ENCODE assay signal across 8 cellular contexts in the genomic region with DNA sequence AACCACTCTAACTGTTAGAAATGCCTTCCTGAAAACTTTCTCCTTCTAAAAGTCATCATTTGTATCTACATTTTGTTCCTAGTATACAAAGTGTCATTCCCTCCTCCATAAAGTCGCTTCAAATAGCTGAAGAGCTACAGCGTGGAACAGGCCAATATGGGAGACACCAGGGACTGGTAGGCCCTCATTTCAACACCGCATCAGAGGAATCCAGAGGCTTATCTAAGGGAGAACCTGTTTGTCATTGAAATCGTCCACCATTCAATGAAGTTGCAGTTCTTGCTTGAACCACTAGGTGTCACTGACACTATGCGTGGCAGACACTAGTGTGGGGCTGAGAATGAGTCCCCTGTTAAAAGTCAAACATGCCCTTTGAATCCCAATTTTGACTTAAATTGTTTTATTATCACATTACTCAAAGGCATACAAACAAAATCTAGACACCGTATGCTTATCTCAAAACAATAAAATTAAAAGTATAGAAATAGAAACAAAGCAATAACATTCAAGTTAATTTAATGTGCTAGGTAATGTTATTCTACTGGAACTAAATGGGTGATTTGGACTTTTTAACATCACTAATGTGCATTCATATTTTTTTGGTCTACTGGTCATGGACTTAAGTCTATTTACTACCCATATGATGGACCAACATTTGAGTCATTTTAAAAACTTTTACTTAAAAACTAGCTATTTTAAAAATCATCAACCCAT.
DNase-seq lines count a peak whose midpoint lies in the region; ATAC-seq and TF ChIP-seq lines count a peak whose summit lies in the region.

No MANE protein-coding gene starts in this region.

- H4K5ac ChIP-seq in H9 (ENCODE audit: insufficient read length, low read depth, low read length): no peak overlapping the region

- H3K27me3 Mint-ChIP-seq in H9 (ENCODE audit: low read depth): no peaks in the 10 kb centered on the region; the same call in 1 of the 2 replicates
- H3K27me3 Mint-ChIP-seq in activated naive CD8-positive, alpha-beta T cell treated with anti-CD3 and anti-CD28 coated beads for 36 hours: peaks cover 17% of the 10 kb centered on the region

- no peak overlapping the region for H2AK5ac ChIP-seq in H9 (ENCODE audit: insufficient read length, low read length)

- no peaks in the 10 kb centered on the region for H3K36me3 Mint-ChIP-seq in H9 (ENCODE audit: insufficient read depth in 1 of 3, low read depth in 3 of 3)
- no peaks in the 10 kb centered on the region for H3K36me3 Mint-ChIP-seq in activated naive CD8-positive, alpha-beta T cell treated with anti-CD3 and anti-CD28 coated beads for 36 hours

- H4K20me1 ChIP-seq in H9 (ENCODE audit: control insufficient read depth, insufficient read depth, insufficient read length): no peaks in the 10 kb centered on the region

- no peak overlapping the region for H2BK15ac ChIP-seq in H9 (ENCODE audit: low read depth, low read length)

- H2AFZ ChIP-seq in H9 (ENCODE audit: low read length): no peak overlapping the region

- no peak overlapping the region for H3K56ac ChIP-seq in H9 (ENCODE audit: insufficient read length, low read depth, low read length)

- H3K27ac ChIP-seq in H9 (ENCODE audit: insufficient read length, low read depth, low read length) (no peak overlapping the region), heart right ventricle (no peak overlapping the region), psoas muscle (no peak overlapping the region)

- H4K8ac ChIP-seq in H9 (replicated peaks; ENCODE audit: insufficient read length, low read depth, low read length): no peak overlapping the region

- H3K4me1 ChIP-seq in H9 (ENCODE audit: insufficient read depth, low read length) (peaks cover 5% of the 10 kb centered on the region; the same call in 1 of the 2 replicates), heart right ventricle (no peaks in the 10 kb centered on the region), psoas muscle (no peaks in the 10 kb centered on the region)

- H3T11ph ChIP-seq in H9 (ENCODE audit: low read length): no peak overlapping the region

- H3K4me1 Mint-ChIP-seq in H9: peaks cover 3 to 12% of the 10 kb centered on the region in 2 experiments
- H3K4me1 Mint-ChIP-seq in activated naive CD8-positive, alpha-beta T cell treated with anti-CD3 and anti-CD28 coated beads for 36 hours: no peaks in the 10 kb centered on the region

- no peak overlapping the region for H2BK120ac ChIP-seq in H9 (ENCODE audit: low read depth, low read length, poor library complexity, severe bottlenecking)

- no peak overlapping the region for H3K9ac ChIP-seq in H9 (ENCODE audit: extremely low read depth, insufficient read length, low read length)

- H3K9me3 ChIP-seq in H9 (ENCODE audit: control insufficient read depth, low read depth, low read length) (no peaks in the 10 kb centered on the region), heart right ventricle (no peaks in the 10 kb centered on the region), psoas muscle (no peaks in the 10 kb centered on the region)

- H3K4me2 ChIP-seq in H9 (ENCODE audit: insufficient read depth, insufficient read length, low read length): no peak overlapping the region

- no peak overlapping the region for H3K4me3 ChIP-seq in heart right ventricle
- no peak overlapping the region for H3K4me3 ChIP-seq in psoas muscle

- H3K23ac ChIP-seq in H9 (ENCODE audit: insufficient read length, low read depth, low read length): no peak overlapping the region

- no peak overlapping the region for H3K27ac Mint-ChIP-seq in H9
- H3K27ac Mint-ChIP-seq in activated naive CD8-positive, alpha-beta T cell treated with anti-CD3 and anti-CD28 coated beads for 36 hours: no peak overlapping the region

- DNase-seq in DMS153 (lab: John Stamatoyannopoulos, UW) (peak; percentile 56), H9 (peak; percentile 71), NCI-H748 treated with DMSO at 0.1 percent for 48 hours (lab: John Stamatoyannopoulos, UW) (peak; percentile 51), heart right ventricle (peak in 1 of 2 donors; percentile 25), psoas muscle (no peak)
- peak; percentile 16 for DNase-seq in activated naive CD8-positive, alpha-beta T cell treated with anti-CD3 and anti-CD28 coated beads for 36 hours

- no peaks in the 10 kb centered on the region for H3K27me3 ChIP-seq in H9 (ENCODE audit: insufficient read depth, low read length)
- peaks cover 0 to 16% (median 8%) of the 10 kb centered on the region in 7 donors for H3K27me3 ChIP-seq in heart right ventricle
- H3K27me3 ChIP-seq in psoas muscle (ENCODE audit: insufficient read depth in 3 of 3, low read length in 2 of 3): no peaks in the 10 kb centered on the region

- no peak overlapping the region for H3K18ac ChIP-seq in H9 (ENCODE audit: insufficient read length, low read depth, low read length)

- H4K91ac ChIP-seq in H9 (ENCODE audit: insufficient read length, low read depth, low read length): no peak overlapping the region

- H3K9me3 Mint-ChIP-seq in H9: no peaks in the 10 kb centered on the region
- H3K9me3 Mint-ChIP-seq in activated naive CD8-positive, alpha-beta T cell treated with anti-CD3 and anti-CD28 coated beads for 36 hours: no peaks in the 10 kb centered on the region

- H3K79me1 ChIP-seq in H9 (ENCODE audit: insufficient read depth, low read depth, low read length, poor library complexity, severe bottlenecking): no peaks in the 10 kb centered on the region

- WGBS in H9 (ENCODE audit: extremely low coverage, insufficient read length, low lambda C conversion rate): no CpG with 5 or more reads among the region's 6 CpGs
- WGBS in heart right ventricle, 2 donors: 1 to 3% methylated on average over 6 of the region's 6 CpGs
- 2 to 3% (median 3%) methylated on average over 6 of the region's 6 CpGs for WGBS in psoas muscle, 3 donors

- H3K4me3 Mint-ChIP-seq in H9: no peak overlapping the region
- no peak overlapping the region for H3K4me3 Mint-ChIP-seq in activated naive CD8-positive, alpha-beta T cell treated with anti-CD3 and anti-CD28 coated beads for 36 hours

- TF ChIP-seq CTCF in H9 (conservative IDR thresholded peaks at IDR 0.05): peak; percentile 92
- TF ChIP-seq CTCF in heart right ventricle (IDR thresholded peaks at IDR 0.05): peak; percentile 81 to 96 (median 94)
- peak; percentile 90 for TF ChIP-seq CTCF in psoas muscle (IDR thresholded peaks at IDR 0.05)

- no peak overlapping the region for H2BK20ac ChIP-seq in H9 (ENCODE audit: low read depth, low read length, poor library complexity, severe bottlenecking)

- no peak overlapping the region for H3K4ac ChIP-seq in H9 (ENCODE audit: low read depth, low read length)

- no peaks in the 10 kb centered on the region for H3K23me2 ChIP-seq in H9 (ENCODE audit: insufficient read length, low read depth, low read length, poor library complexity, severe bottlenecking)

- no peaks in the 10 kb centered on the region for H3K79me2 ChIP-seq in H9 (ENCODE audit: insufficient read depth, low read length)

- H3K36me3 ChIP-seq in heart right ventricle (no peaks in the 10 kb centered on the region), psoas muscle (ENCODE audit: insufficient read depth in 1 of 2, low read depth in 1 of 2) (no peaks in the 10 kb centered on the region)

- H3K14ac ChIP-seq in H9 (ENCODE audit: insufficient read depth, low read length): no peak overlapping the region

- intact Hi-C loops in heart right ventricle (cut with DNase I): loop anchor here in 7 of 10 donors (2.0 to 10.0 kb wide), 5 partner anchors 115 to 175 kb away; no protein-coding TSS in a partner anchor
- intact Hi-C loops in psoas muscle (cut with DNase I): loop anchor here in 1 of 2 donors (2.0 kb wide), 1 partner anchor 121 kb away; no protein-coding TSS in a partner anchor

- ATAC-seq in heart right ventricle: peak in 3 of 8 donors; percentile 59 to 71 (median 62)
- peak in 3 of 4 donors; percentile 54 to 61 (median 55) for ATAC-seq in psoas muscle
- no peak for ATAC-seq in GM21528 (IDR thresholded peaks at IDR 0.05; ENCODE audit: low FRiP score, unreplicated experiment)
- no peak for ATAC-seq in GM18907 (IDR thresholded peaks at IDR 0.05; ENCODE audit: unreplicated experiment)

- H2BK5ac ChIP-seq in H9 (ENCODE audit: insufficient read length, low read length): no peak overlapping the region

- no peak overlapping the region for H2BK12ac ChIP-seq in H9 (ENCODE audit: insufficient read length, low read depth, low read length)

Comparison
In these comparisons a context has a peak if more than half of its experiments do, and no peak if none do; other contexts are left out.
1. DNase-seq: peak in DMS153 (single experiment), H9 (single experiment), NCI-H748 treated with DMSO at 0.1 percent for 48 hours (single experiment) and activated naive CD8-positive, alpha-beta T cell treated with anti-CD3 and anti-CD28 coated beads for 36 hours (single experiment); none in psoas muscle (0 of 2).
2. ATAC-seq: peak in psoas muscle (3 of 4); none in GM21528 (single experiment) and GM18907 (single experiment).
3. Peak in every context shown above with its lines, with median percentiles within 50 percentile points of each other: CTCF ChIP-seq.